Comparison of ENCODE assay signal across 18 cellular contexts in genomic region chr22:26444777-26445176, GRCh38.
DNase-seq lines count a peak whose midpoint lies in the region; ATAC-seq and FAIRE-seq lines count a peak whose summit lies in the region.
"Had no signal": no experiment of that assay in that cellular context is flagged by ENCODE, and none has a peak within 500 bp of the region (broad histone marks: within the 10 kb centered on the region; RNA-seq: fewer than 3 reads in every experiment).

No MANE protein-coding gene starts in this region.

- DNase-seq in DMS153 (lab: John Stamatoyannopoulos, UW) (peak; percentile 59), DMS79 (lab: John Stamatoyannopoulos, UW) (peak; percentile 35), NCI-H774 (lab: John Stamatoyannopoulos, UW) (peak; percentile 16), SKM-1 treated with dmso at 0.1 percent for 144 hours (lab: John Stamatoyannopoulos, UW; ENCODE audit: unreplicated experiment) (no peak), germinal center (ENCODE audit: low spot score) (no peak)
- DNase-seq: ACHN, AML-193, DMS 273 treated with DMSO at 0.1 percent for 48 hours, GM23248, NCI-H1436, NCI-H2081, NCI-H446, NCI-H748 treated with DMSO at 0.1 percent for 48 hours had no signal

- FAIRE-seq in islet of Langerhans (lab: Jason Lieb, UNC), result peak; percentile 62
- FAIRE-seq: G401.6 had no signal

- ATAC-seq in GM19351 (IDR thresholded peaks at IDR 0.05; ENCODE audit: unreplicated experiment), result no peak
- ATAC-seq: HCT116, Panc1 had no signal

Comparison
In these comparisons a context has a peak if more than half of its experiments do, and no peak if none do; other contexts are left out.
1. DNase-seq: peak in DMS153 (single experiment), DMS79 (single experiment) and NCI-H774 (single experiment); none in SKM-1 treated with dmso at 0.1 percent for 144 hours (single experiment) and germinal center (single experiment).